In genomic region chr14:103372552-103373304, GRCh38 we compare ENCODE assay signal across 9 cellular contexts. TPM values are rescaled to one million over a fixed set of nuclear protein-coding genes. Genes with fewer than 3 reads are reported as not detected.
DNase-seq lines count a peak whose midpoint lies in the region; ATAC-seq, FAIRE-seq and TF ChIP-seq lines count a peak whose summit lies in the region.
"Had no signal": no experiment of that assay in that cellular context is flagged by ENCODE, and none has a peak within 500 bp of the region (broad histone marks: within the 10 kb centered on the region; RNA-seq: fewer than 3 reads in every experiment).

No MANE protein-coding gene starts in this region.

- intact Hi-C loops in posterior vena cava (cut with DNase I): no loop called here

- H3K14ac ChIP-seq in H1 (ENCODE audit: insufficient read length): no peak overlapping the region

- peak overlapping the region; percentile 27; the same call in 1 of the 2 replicates for H3K27ac ChIP-seq in H1 (ENCODE audit: low read depth, low read length)

- H4K5ac ChIP-seq in H1 (ENCODE audit: insufficient read length, low read depth, low read length): no peak overlapping the region

- H2BK20ac ChIP-seq in H1 (ENCODE audit: low read length): no peak overlapping the region

- TF ChIP-seq POLR2A in H1 (IDR thresholded peaks at IDR 0.05; ENCODE audit: control extremely low read depth in 1 of 2, low read depth in 2 of 2, low read length in 2 of 2): no peak

- peak overlapping the region; percentile 74 for H2AFZ ChIP-seq in H1 (ENCODE audit: low read length)

- H2BK5ac ChIP-seq in H1 (ENCODE audit: low read depth, low read length): no peak overlapping the region

- no peak overlapping the region for H2BK12ac ChIP-seq in H1 (ENCODE audit: low read depth, low read length)

- no peaks in the 10 kb centered on the region for H3K27me3 ChIP-seq in MG63
- H3K27me3 ChIP-seq in H1 (replicated peaks in 1 of 4; ENCODE audit: control insufficient read depth in 3 of 4, extremely low read depth in 1 of 4, insufficient read depth in 3 of 4, low read length in 3 of 4): no peaks in the 10 kb centered on the region

- no peaks in the 10 kb centered on the region for H3K79me1 ChIP-seq in H1 (ENCODE audit: low read depth, low read length)

- H3K79me2 ChIP-seq in H1 (ENCODE audit: control insufficient read depth in 1 of 2, insufficient read depth in 2 of 2, low read length in 2 of 2): no peaks in the 10 kb centered on the region

- no peaks in the 10 kb centered on the region for H3K4me1 Mint-ChIP-seq in T-cell

- no peak overlapping the region for H3K4ac ChIP-seq in H1 (replicated peaks; ENCODE audit: insufficient read length, low read depth, low read length)

- no peaks in the 10 kb centered on the region for H4K20me1 ChIP-seq in H1 (replicated peaks in 1 of 2; ENCODE audit: control insufficient read depth in 1 of 2, insufficient read depth in 2 of 2, low read length in 2 of 2)

- no peak overlapping the region for H2AK5ac ChIP-seq in H1 (ENCODE audit: low read depth, low read length)

- H4K8ac ChIP-seq in H1 (ENCODE audit: extremely low read depth, insufficient read depth, low read length): no peak overlapping the region

- no peak overlapping the region for H2BK15ac ChIP-seq in H1 (ENCODE audit: low read length)

- no peaks in the 10 kb centered on the region for H3K9me3 Mint-ChIP-seq in T-cell

- H3K23me2 ChIP-seq in H1 (ENCODE audit: low read depth, low read length): no peaks in the 10 kb centered on the region

- no peak for TF ChIP-seq EP300 in H1 (IDR thresholded peaks at IDR 0.05; ENCODE audit: borderline replicate concordance in 1 of 2, low read depth in 2 of 2, low read length in 2 of 2)

- peak; percentile 91 to 95 for ATAC-seq in activated CD4-positive, CD25-positive, alpha-beta regulatory T cell treated with anti-CD3 and anti-CD28 coated beads, Interleukin-2, amount 50 U/mL, for 24 hours
- no peak for ATAC-seq in HG03159 (IDR thresholded peaks at IDR 0.05; ENCODE audit: unreplicated experiment)
- no peak for ATAC-seq in T-cell (replicated peaks in 1 of 4)
- ATAC-seq in HG03135 (IDR thresholded peaks at IDR 0.05; ENCODE audit: unreplicated experiment): no peak

- no peak for TF ChIP-seq CTCF in H1 (IDR thresholded peaks at IDR 0.05; ENCODE audit: control extremely low read depth in 1 of 3, insufficient read depth in 1 of 3, low read depth in 1 of 3, low read length in 3 of 3)

- no peak for TF ChIP-seq RAD21 in H1 (IDR thresholded peaks at IDR 0.05 in 1 of 2, conservative IDR thresholded peaks at IDR 0.05 in 1 of 2; ENCODE audit: low read depth in 2 of 2, low read length in 2 of 2)

- no peaks in the 10 kb centered on the region for H3K36me3 Mint-ChIP-seq in T-cell

- H3K23ac ChIP-seq in H1 (ENCODE audit: insufficient read length): no peak overlapping the region

- H3K4me3 ChIP-seq in MG63 (no peak overlapping the region), H1 (ENCODE audit: extremely low read depth in 1 of 4, insufficient read depth in 2 of 4, low read depth in 3 of 4, low read length in 4 of 4) (no peak overlapping the region)

- H2BK120ac ChIP-seq in H1 (replicated peaks; ENCODE audit: low read depth, low read length): no peak overlapping the region

- no peak overlapping the region for H3K27ac Mint-ChIP-seq in T-cell

- H3K9ac ChIP-seq in H1 (replicated peaks in 1 of 4; ENCODE audit: extremely low read depth in 1 of 4, low read depth in 3 of 4, low read length in 3 of 4): no peak overlapping the region

- 88% methylated on average over 10 of the region's 11 CpGs; no CpG with 5 or more reads in 1 of the 2 experiments for WGBS in H1 (ENCODE audit: extremely low coverage in 1 of 2, insufficient coverage in 1 of 2, insufficient read length in 1 of 2, insufficient replicate concordance in 2 of 2, low coverage in 1 of 2, low lambda C conversion rate in 2 of 2, missing lambda C conversion rate in 1 of 2), 2 experiments

- no peaks in the 10 kb centered on the region for H3K36me3 ChIP-seq in MG63
- H3K36me3 ChIP-seq in H1 (ENCODE audit: control insufficient read depth in 2 of 4, insufficient read depth in 4 of 4, low read length in 3 of 4): no peaks in the 10 kb centered on the region

- H3K4me2 ChIP-seq in H1 (ENCODE audit: insufficient read depth in 1 of 2, low read depth in 2 of 2, low read length in 2 of 2): no peak overlapping the region; a peak in 1 of 4 replicates

- CTCF ChIA-PET in H1 (lab: Charles Lee; ENCODE audit: partially characterized antibody): interaction anchor here (0.6 to 1.1 kb wide), 3 partner anchors 16 to 28 kb away, joined by 3 read pairs; no protein-coding TSS in a partner anchor
- CTCF ChIA-PET in T-cell (lab: Charles Lee): no interaction called here

- H3K4me3 Mint-ChIP-seq in T-cell: no peak overlapping the region

- DNase-seq in activated CD4-positive, CD25-positive, alpha-beta regulatory T cell (lab: John Stamatoyannopoulos, UW): no peak
- peak; percentile 91 for DNase-seq in MG63
- DNase-seq in H1 (ENCODE audit: low read depth in 1 of 2, low spot score in 2 of 2): no peak
- DNase-seq in posterior vena cava (ENCODE audit: low spot score): peak; percentile 85
- DNase-seq in T-cell: no peak
- DNase-seq: NCI-H1694 treated with DMSO at 0.1 percent for 48 hours had no signal

- no peak overlapping the region for H3K56ac ChIP-seq in H1 (replicated peaks; ENCODE audit: insufficient read length, low read depth, low read length)

- no peak overlapping the region for H3K18ac ChIP-seq in H1 (ENCODE audit: extremely low read depth, low read length)

- peaks cover 4 to 10% of the 10 kb centered on the region in 2 donors for H3K27me3 Mint-ChIP-seq in T-cell

- POLR2A ChIA-PET in H1 (lab: Charles Lee; ENCODE audit: partially characterized antibody): interaction anchor here (1.4 to 4.2 kb wide), 2 partner anchors 28 to 39 kb away, joined by 7 to 26 read pairs; partner anchors contain the start of gene EIF5
- POLR2A ChIA-PET in T-cell (lab: Charles Lee): interaction anchor here in 1 of 2 donors (0.6 kb wide), 1 partner anchor 168 kb away, joined by 5 read pairs; no protein-coding TSS in a partner anchor

- H4K91ac ChIP-seq in H1 (replicated peaks; ENCODE audit: insufficient read length, low read length): no peak overlapping the region

- H3K9me3 ChIP-seq in MG63 (no peaks in the 10 kb centered on the region), H1 (ENCODE audit: insufficient read depth in 2 of 2, low read depth in 1 of 2, low read length in 1 of 2) (no peaks in the 10 kb centered on the region)

- H3K4me1 ChIP-seq in H1 (replicated peaks in 1 of 4; ENCODE audit: control insufficient read depth in 3 of 4, insufficient read depth in 4 of 4, low read length in 3 of 4): peaks cover 0 to 3% (median 2%) of the 10 kb centered on the region in 4 experiments; a peak in 2 of 7 replicates

- FAIRE-seq in H1 (lab: Jason Lieb, UNC): no peak

TF ChIP-seq in H1, 55 proteins besides CTCF, POLR2A, EP300 and RAD21:
- no peak for TF ChIP-seq BRCA1 (IDR thresholded peaks at IDR 0.05; ENCODE audit: low read depth, low read length)
- TF ChIP-seq RNF2 (IDR thresholded peaks at IDR 0.05; ENCODE audit: borderline replicate concordance, low read depth, low read length, missing control alignments, poor library complexity, severe bottlenecking): no peak
- no peak for TF ChIP-seq RFX5 (IDR thresholded peaks at IDR 0.05; ENCODE audit: borderline replicate concordance, low read depth, low read length)
- no peak for TF ChIP-seq KDM4A (IDR thresholded peaks at IDR 0.05; ENCODE audit: low read depth, low read length, severe bottlenecking)
- no peak for TF ChIP-seq POU5F1 (IDR thresholded peaks at IDR 0.05; ENCODE audit: low read depth, low read length)

RNA-seq across cellular contexts. Expression of gene MARK3, which starts 12.5 kb away (rescaled TPM):
- 26.9 and 31.6 TPM in 2 replicates for total RNA-seq in MG63 (2014; rRNA removed; shearing (Covaris generic); ENCODE audit: low replicate concordance)
- 76.6 and 76.9 TPM in 2 replicates for total RNA-seq in H1 (2021; fragmentation: NEBNext Ultra II Directional; extraction: Animal tissue kit (Norgen Biotek cat#: 25700))
- 37.6 and 39.4 TPM in 2 replicates for polyA plus RNA-seq in H1 (2011; rRNA removed)
- 58.3 TPM for polyA plus RNA-seq in H1 (2011; cell fraction: cytosol; rRNA removed)
- polyA plus RNA-seq in H1 (2011; cell fraction: nucleus; rRNA removed): 56.3 TPM
- polyA plus RNA-seq in H1 (2012, experiment 1 of 2): 59.9 to 69.8 TPM (median 62.5 TPM) in 4 replicates
- polyA plus RNA-seq in H1 (2012, experiment 2 of 2): 9.7 TPM
- polyA plus RNA-seq in H1 (2013, experiment 1 of 2): 42.6 TPM
- 40.8 TPM for polyA plus RNA-seq in H1 (2013, experiment 2 of 2)
- 67.6 and 67.8 TPM in 2 replicates for polyA minus RNA-seq in H1 (2011; rRNA and poly(A)+ RNA removed)
- polyA minus RNA-seq in H1 (2011; cell fraction: cytosol; rRNA and poly(A)+ RNA removed): 37.8 TPM
- polyA minus RNA-seq in H1 (2011; cell fraction: nucleus; rRNA and poly(A)+ RNA removed): 75.3 TPM
- 10 to 100 TPM; 64.3 to 65.7 TPM for total RNA-seq in posterior vena cava
- total RNA-seq in T-cell: 100 to 1,000 TPM in 4 of 5 donors, 10 to 100 TPM in 1; 94.7 to 128 (median 107) TPM

RNA-seq across cellular contexts. Expression of gene EIF5, which starts 38.7 kb away (rescaled TPM):
- 180 and 183 TPM in 2 replicates for total RNA-seq in MG63 (2014; rRNA removed; shearing (Covaris generic); ENCODE audit: low replicate concordance)
- 323 and 328 TPM in 2 replicates for total RNA-seq in H1 (2021; fragmentation: NEBNext Ultra II Directional; extraction: Animal tissue kit (Norgen Biotek cat#: 25700))
- polyA plus RNA-seq in H1 (2011; rRNA removed): 179 and 184 TPM in 2 replicates
- polyA plus RNA-seq in H1 (2011; cell fraction: cytosol; rRNA removed): 254 TPM
- polyA plus RNA-seq in H1 (2011; cell fraction: nucleus; rRNA removed): 169 TPM
- 243 to 415 TPM (median 345 TPM) in 4 replicates for polyA plus RNA-seq in H1 (2012, experiment 1 of 2)
- 24.0 TPM for polyA plus RNA-seq in H1 (2012, experiment 2 of 2)
- polyA plus RNA-seq in H1 (2013, experiment 1 of 2): 314 TPM
- 325 TPM for polyA plus RNA-seq in H1 (2013, experiment 2 of 2)
- polyA minus RNA-seq in H1 (2011; rRNA and poly(A)+ RNA removed): 277 and 334 TPM in 2 replicates
- polyA minus RNA-seq in H1 (2011; cell fraction: cytosol; rRNA and poly(A)+ RNA removed): 213 TPM
- 361 TPM for polyA minus RNA-seq in H1 (2011; cell fraction: nucleus; rRNA and poly(A)+ RNA removed)
- 100 to 1,000 TPM; 191 to 232 TPM for total RNA-seq in posterior vena cava
- 100 to 1,000 TPM; 223 to 650 (median 261) TPM for total RNA-seq in T-cell

Comparison
In these comparisons a context has a peak if more than half of its experiments do, and no peak if none do; other contexts are left out.
1. ATAC-seq: peak in activated CD4-positive, CD25-positive, alpha-beta regulatory T cell treated with anti-CD3 and anti-CD28 coated beads, Interleukin-2, amount 50 U/mL, for 24 hours (2 of 2); none in HG03159 (single experiment), T-cell (0 of 4) and HG03135 (single experiment).
2. DNase-seq: peak in MG63 (single experiment) and posterior vena cava (single experiment); none in activated CD4-positive, CD25-positive, alpha-beta regulatory T cell (0 of 4), H1 (0 of 2) and T-cell (0 of 34).